In genomic region chr1:200895801-200896570, GRCh38 we compare ENCODE assay signal across 1 cellular context.
TF ChIP-seq lines count a peak whose summit lies in the region.

No MANE protein-coding gene starts in this region.

TF ChIP-seq in HepG2, 621 proteins besides CTCF, POLR2A, EP300 and RAD21 (continues in another document):
- TF ChIP-seq MTF1 (CRISPR knock-in tag; IDR thresholded peaks at IDR 0.05) (no peak), KAT7 (CRISPR knock-in tag; IDR thresholded peaks at IDR 0.05; ENCODE audit: borderline replicate concordance) (no peak), RELA (CRISPR knock-in tag; IDR thresholded peaks at IDR 0.05) (no peak), ZMYM4 (CRISPR knock-in tag; IDR thresholded peaks at IDR 0.05) (no peak), ZNF605 (CRISPR knock-in tag; IDR thresholded peaks at IDR 0.05) (0 out of 2 replicates have a peak, but pooled peaks have one; percentile 25), ZNF678 (CRISPR knock-in tag; IDR thresholded peaks at IDR 0.05) (no peak), ZNF501 (CRISPR knock-in tag; IDR thresholded peaks at IDR 0.05) (peak; percentile 0; the same call in 1 of the 2 replicates), ADNP (CRISPR knock-in tag; IDR thresholded peaks at IDR 0.05) (no peak), ZNF776 (CRISPR knock-in tag; IDR thresholded peaks at IDR 0.05) (no peak), ZNF276 (CRISPR knock-in tag; IDR thresholded peaks at IDR 0.05; ENCODE audit: low read depth) (no peak), NAIF1 (CRISPR knock-in tag; IDR thresholded peaks at IDR 0.05; ENCODE audit: borderline replicate concordance) (no peak), SATB2 (CRISPR knock-in tag; IDR thresholded peaks at IDR 0.05) (peak; percentile 40; the same call in 1 of the 2 replicates), NFATC3 (CRISPR knock-in tag; IDR thresholded peaks at IDR 0.05) (no peak), RXRB (CRISPR knock-in tag; IDR thresholded peaks at IDR 0.05; ENCODE audit: borderline replicate concordance) (no peak), HNRNPLL (IDR thresholded peaks at IDR 0.05; ENCODE audit: low read depth, low read length, poor library complexity, severe bottlenecking) (no peak), SALL1 (CRISPR knock-in tag; IDR thresholded peaks at IDR 0.05) (no peak), ZNF878 (CRISPR knock-in tag; IDR thresholded peaks at IDR 0.05) (no peak), TAF1 (CRISPR knock-in tag; IDR thresholded peaks at IDR 0.05) (peak; percentile 47; the same call in 1 of the 2 replicates), MXD4 (CRISPR knock-in tag; IDR thresholded peaks at IDR 0.05) (0 out of 2 replicates have a peak, but pooled peaks have one; percentile 23), RBFOX2 (IDR thresholded peaks at IDR 0.05; ENCODE audit: low read depth, low read length) (0 out of 2 replicates have a peak, but pooled peaks have one; percentile 12), ZNF20 (CRISPR knock-in tag; IDR thresholded peaks at IDR 0.05) (no peak), MIXL1 (CRISPR knock-in tag; IDR thresholded peaks at IDR 0.05) (peak; percentile 84), NFIC (IDR thresholded peaks at IDR 0.05; ENCODE audit: low read length) (no peak), FOXJ3 (CRISPR knock-in tag; IDR thresholded peaks at IDR 0.05; ENCODE audit: borderline replicate concordance) (no peak), ZNF12 (CRISPR knock-in tag; IDR thresholded peaks at IDR 0.05) (no peak), BCL6 (CRISPR knock-in tag; IDR thresholded peaks at IDR 0.05) (no peak), ZMAT3 (CRISPR knock-in tag; conservative IDR thresholded peaks at IDR 0.05) (0 out of 2 replicates have a peak, but pooled peaks have one; percentile 1), FLYWCH1 (CRISPR knock-in tag; IDR thresholded peaks at IDR 0.05) (no peak), CBX1 (IDR thresholded peaks at IDR 0.05; ENCODE audit: low read depth) (no peak), LCORL (IDR thresholded peaks at IDR 0.05) (no peak), LCORL (CRISPR knock-in tag; IDR thresholded peaks at IDR 0.05) (no peak), ZBTB4 (CRISPR knock-in tag; IDR thresholded peaks at IDR 0.05; ENCODE audit: borderline replicate concordance) (no peak), ZNF468 (CRISPR knock-in tag; IDR thresholded peaks at IDR 0.05) (0 out of 2 replicates have a peak, but pooled peaks have one; percentile 46), ZNF253 (CRISPR knock-in tag; IDR thresholded peaks at IDR 0.05; ENCODE audit: borderline replicate concordance) (0 out of 2 replicates have a peak, but pooled peaks have one; percentile 24), ELF3 (CRISPR knock-in tag; IDR thresholded peaks at IDR 0.05) (0 out of 2 replicates have a peak, but pooled peaks have one; percentile 25), POLR2AphosphoS5 (IDR thresholded peaks at IDR 0.05; ENCODE audit: low read depth, low read length) (peak; percentile 44; the same call in 1 of the 2 replicates), ESRRA (CRISPR knock-in tag; IDR thresholded peaks at IDR 0.05; ENCODE audit: low read depth) (no peak), ZNF891 (CRISPR knock-in tag; IDR thresholded peaks at IDR 0.05) (peak; percentile 42; the same call in 1 of the 2 replicates), XBP1 (CRISPR knock-in tag; IDR thresholded peaks at IDR 0.05) (no peak), MTF2 (CRISPR knock-in tag; IDR thresholded peaks at IDR 0.05; ENCODE audit: borderline replicate concordance) (no peak), SUZ12 (IDR thresholded peaks at IDR 0.05; ENCODE audit: low read depth, low read length) (no peak), ZNF318 (CRISPR knock-in tag; IDR thresholded peaks at IDR 0.05) (no peak)
- TF ChIP-seq, protein P1, sequence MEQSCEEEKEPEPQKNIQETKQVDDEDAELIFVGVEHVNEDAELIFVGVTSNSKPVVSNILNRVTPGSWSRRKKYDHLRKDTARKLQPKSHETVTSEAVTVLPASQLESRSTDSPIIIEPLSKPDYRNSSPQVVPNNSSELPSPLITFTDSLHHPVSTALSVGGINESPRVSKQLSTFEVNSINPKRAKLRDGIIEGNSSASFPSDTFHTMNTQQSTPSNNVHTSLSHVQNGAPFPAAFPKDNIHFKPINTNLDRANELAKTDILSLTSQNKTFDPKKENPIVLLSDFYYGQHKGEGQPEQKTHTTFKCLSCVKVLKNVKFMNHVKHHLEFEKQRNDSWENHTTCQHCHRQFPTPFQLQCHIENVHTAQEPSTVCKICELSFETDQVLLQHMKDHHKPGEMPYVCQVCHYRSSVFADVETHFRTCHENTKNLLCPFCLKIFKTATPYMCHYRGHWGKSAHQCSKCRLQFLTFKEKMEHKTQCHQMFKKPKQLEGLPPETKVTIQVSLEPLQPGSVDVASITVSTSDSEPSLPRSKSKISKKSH (CRISPR knock-in tag; IDR thresholded peaks at IDR 0.05; ENCODE audit: borderline replicate concordance), result no peak
- TF ChIP-seq, protein P2, sequence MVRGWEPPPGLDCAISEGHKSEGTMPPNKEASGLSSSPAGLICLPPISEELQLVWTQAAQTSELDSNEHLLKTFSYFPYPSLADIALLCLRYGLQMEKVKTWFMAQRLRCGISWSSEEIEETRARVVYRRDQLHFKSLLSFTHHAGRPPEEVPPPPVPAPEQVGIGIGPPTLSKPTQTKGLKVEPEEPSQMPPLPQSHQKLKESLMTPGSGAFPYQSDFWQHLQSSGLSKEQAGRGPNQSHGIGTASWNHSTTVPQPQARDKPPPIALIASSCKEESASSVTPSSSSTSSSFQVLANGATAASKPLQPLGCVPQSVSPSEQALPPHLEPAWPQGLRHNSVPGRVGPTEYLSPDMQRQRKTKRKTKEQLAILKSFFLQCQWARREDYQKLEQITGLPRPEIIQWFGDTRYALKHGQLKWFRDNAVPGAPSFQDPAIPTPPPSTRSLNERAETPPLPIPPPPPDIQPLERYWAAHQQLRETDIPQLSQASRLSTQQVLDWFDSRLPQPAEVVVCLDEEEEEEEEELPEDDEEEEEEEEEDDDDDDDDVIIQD (CRISPR knock-in tag; IDR thresholded peaks at IDR 0.05; ENCODE audit: low read depth), result no peak
- TF ChIP-seq, protein P3, sequence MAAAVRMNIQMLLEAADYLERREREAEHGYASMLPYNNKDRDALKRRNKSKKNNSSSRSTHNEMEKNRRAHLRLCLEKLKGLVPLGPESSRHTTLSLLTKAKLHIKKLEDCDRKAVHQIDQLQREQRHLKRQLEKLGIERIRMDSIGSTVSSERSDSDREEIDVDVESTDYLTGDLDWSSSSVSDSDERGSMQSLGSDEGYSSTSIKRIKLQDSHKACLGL (CRISPR knock-in tag; IDR thresholded peaks at IDR 0.05), result no peak
- TF ChIP-seq, protein P4, sequence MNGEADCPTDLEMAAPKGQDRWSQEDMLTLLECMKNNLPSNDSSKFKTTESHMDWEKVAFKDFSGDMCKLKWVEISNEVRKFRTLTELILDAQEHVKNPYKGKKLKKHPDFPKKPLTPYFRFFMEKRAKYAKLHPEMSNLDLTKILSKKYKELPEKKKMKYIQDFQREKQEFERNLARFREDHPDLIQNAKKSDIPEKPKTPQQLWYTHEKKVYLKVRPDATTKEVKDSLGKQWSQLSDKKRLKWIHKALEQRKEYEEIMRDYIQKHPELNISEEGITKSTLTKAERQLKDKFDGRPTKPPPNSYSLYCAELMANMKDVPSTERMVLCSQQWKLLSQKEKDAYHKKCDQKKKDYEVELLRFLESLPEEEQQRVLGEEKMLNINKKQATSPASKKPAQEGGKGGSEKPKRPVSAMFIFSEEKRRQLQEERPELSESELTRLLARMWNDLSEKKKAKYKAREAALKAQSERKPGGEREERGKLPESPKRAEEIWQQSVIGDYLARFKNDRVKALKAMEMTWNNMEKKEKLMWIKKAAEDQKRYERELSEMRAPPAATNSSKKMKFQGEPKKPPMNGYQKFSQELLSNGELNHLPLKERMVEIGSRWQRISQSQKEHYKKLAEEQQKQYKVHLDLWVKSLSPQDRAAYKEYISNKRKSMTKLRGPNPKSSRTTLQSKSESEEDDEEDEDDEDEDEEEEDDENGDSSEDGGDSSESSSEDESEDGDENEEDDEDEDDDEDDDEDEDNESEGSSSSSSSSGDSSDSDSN (CRISPR knock-in tag; IDR thresholded peaks at IDR 0.05), result 0 out of 2 replicates have a peak, but pooled peaks have one; percentile 9
